ENCODE assay signal across 21 cellular contexts in genomic region chr21:42207426-42207825, GRCh38. TPM values are rescaled to one million over a fixed set of nuclear protein-coding genes. Genes with fewer than 3 reads are reported as not detected.
DNase-seq lines count a peak whose midpoint lies in the region; ATAC-seq, FAIRE-seq and TF ChIP-seq lines count a peak whose summit lies in the region.
"Had no signal": no experiment of that assay in that cellular context is flagged by ENCODE, and none has a peak within 500 bp of the region (broad histone marks: within the 10 kb centered on the region; RNA-seq: fewer than 3 reads in every experiment).

No MANE protein-coding gene starts in this region.

- ATAC-seq in activated CD4-positive, CD25-positive, alpha-beta regulatory T cell treated with anti-CD3 and anti-CD28 coated beads, Interleukin-2, amount 50 U/mL, for 24 hours, result no peak
- ATAC-seq: A549, GM12878 had no signal

- H3K36me3 ChIP-seq in endodermal cell (ENCODE audit: control insufficient read depth, insufficient read depth, low read length) (no peaks in the 10 kb centered on the region), small intestine (ENCODE audit: control insufficient read depth in 2 of 2, insufficient read depth in 2 of 2, low read length in 2 of 2) (no peaks in the 10 kb centered on the region)
- H3K36me3 ChIP-seq: BLaER1 treated with 17β-estradiol and CSF1 and Interleukin-3, amounts not matched to agents 10 nM and 100 nM had no signal

- H3K4me1 Mint-ChIP-seq in endodermal cell, result peaks cover 28% of the 10 kb centered on the region

- H3K27me3 ChIP-seq in endodermal cell (ENCODE audit: control insufficient read depth, insufficient read depth, low read length, poor library complexity, severe bottlenecking) (no peaks in the 10 kb centered on the region), small intestine (ENCODE audit: control insufficient read depth in 2 of 2, insufficient read depth in 2 of 2, low read length in 2 of 2) (no peaks in the 10 kb centered on the region)
- H3K27me3 ChIP-seq: BLaER1 treated with 17β-estradiol and CSF1 and Interleukin-3, amounts not matched to agents 10 nM and 100 nM had no signal

- peaks cover 14% of the 10 kb centered on the region for H3K27me3 Mint-ChIP-seq in endodermal cell (ENCODE audit: insufficient read depth)
- H3K27me3 Mint-ChIP-seq: B cell had no signal

- TF ChIP-seq POLR2A in erythroblast (IDR thresholded peaks at IDR 0.05; ENCODE audit: low read length), result no peak

- no peak overlapping the region for H3K9ac ChIP-seq in endodermal cell (ENCODE audit: extremely low read depth, low read length, poor library complexity, severe bottlenecking)

- FAIRE-seq in small intestine (lab: Jason Lieb, UNC), result no peak
- FAIRE-seq: A549, GM12878, H1 had no signal

- 88% methylated on average over 2 of the region's 2 CpGs; no CpG with 5 or more reads in 1 of the 2 experiments for WGBS in endodermal cell (ENCODE audit: insufficient coverage in 1 of 2, insufficient read length in 1 of 2), 2 experiments
- 28 to 61% (median 49%) methylated on average over 2 of the region's 2 CpGs for WGBS in small intestine, 3 donors

- H3K9me3 ChIP-seq in endodermal cell (ENCODE audit: control insufficient read depth, low read length), result no peaks in the 10 kb centered on the region
- H3K9me3 ChIP-seq in small intestine (ENCODE audit: control insufficient read depth, low read depth), result no peaks in the 10 kb centered on the region
- H3K9me3 ChIP-seq: A549; BLaER1 treated with 17β-estradiol and CSF1 and Interleukin-3, amounts not matched to agents 10 nM and 100 nM had no signal

- H3K4me1 ChIP-seq in endodermal cell (ENCODE audit: control insufficient read depth, insufficient read depth, low read length) (peaks cover 3% of the 10 kb centered on the region), small intestine (ENCODE audit: control insufficient read depth in 2 of 2, insufficient read depth in 1 of 2, low read depth in 1 of 2, low read length in 1 of 2) (peaks cover 0 to 2% of the 10 kb centered on the region in 2 donors)

- no peak for TF ChIP-seq CTCF in endodermal cell (conservative IDR thresholded peaks at IDR 0.05)
- TF ChIP-seq CTCF in GM20000 (IDR thresholded peaks at IDR 0.05; ENCODE audit: extremely low read depth, missing control alignments), result no peak

- H3K27ac ChIP-seq in endodermal cell (ENCODE audit: low read depth, low read length) (no peak overlapping the region), small intestine (ENCODE audit: low read depth in 1 of 2, low read length in 1 of 2) (peak overlapping the region in 1 of 2 donors; percentile 5)
- H3K27ac ChIP-seq: 22Rv1, A549 had no signal

- no peak overlapping the region for H3K4me3 Mint-ChIP-seq in endodermal cell
- H3K4me3 Mint-ChIP-seq: B cell; CD8-positive, alpha-beta memory T cell; H9 had no signal

- peaks cover 21% of the 10 kb centered on the region for H3K9me3 Mint-ChIP-seq in endodermal cell
- H3K9me3 Mint-ChIP-seq: CD8-positive, alpha-beta memory T cell had no signal

- no peak overlapping the region for H3K27ac Mint-ChIP-seq in endodermal cell
- H3K27ac Mint-ChIP-seq: B cell, H9 had no signal

- DNase-seq in activated CD4-positive, CD25-positive, alpha-beta regulatory T cell treated with anti-CD3 and anti-CD28 coated beads, Interleukin-2, amount 50 U/mL, for 72 hours, result peak; percentile 3
- DNase-seq in endodermal cell (peak; percentile 12), small intestine (peak; percentile 69), erythroblast (lab: John Stamatoyannopoulos, UW) (no peak), HUDEP-2 (lab: John Stamatoyannopoulos, UW; ENCODE audit: unreplicated experiment in 76 of 76) (no peak), GM20000 (ENCODE audit: low spot score) (no peak)
- DNase-seq: CD4-positive, CD25-positive, alpha-beta regulatory T cell; CD8-positive, alpha-beta memory T cell; COR-L47; DMS 273 treated with DMSO at 0.1 percent for 48 hours; DMS53; DND-41; EL; H9 had no signal

- H3K36me3 Mint-ChIP-seq in endodermal cell (ENCODE audit: low read depth), result peaks cover 3% of the 10 kb centered on the region
- H3K36me3 Mint-ChIP-seq: CD4-positive, CD25-positive, alpha-beta regulatory T cell; CD8-positive, alpha-beta memory T cell had no signal

- H3K4me3 ChIP-seq in endodermal cell (ENCODE audit: low read length) (no peak overlapping the region), small intestine (ENCODE audit: low read depth in 1 of 2, low read length in 2 of 2) (no peak overlapping the region)
- H3K4me3 ChIP-seq: A549; BLaER1 treated with 17β-estradiol and CSF1 and Interleukin-3, amounts not matched to agents 10 nM and 100 nM; GM12878 had no signal

RNA-seq across cellular contexts. Expression of gene ABCG1, which starts 11.5 kb away (rescaled TPM):
- total RNA-seq in endodermal cell, result 1 to 10 TPM; 1.6 to 5.4 TPM
- 1.5 TPM for polyA plus RNA-seq in endodermal cell (2013, experiment 1 of 2)
- 1.7 TPM for polyA plus RNA-seq in endodermal cell (2013, experiment 2 of 2)
- 10 to 100 TPM; 12.4 to 46.5 (median 30.0) TPM for polyA plus RNA-seq in small intestine

Comparison
In these comparisons a context has a peak if more than half of its experiments do, and no peak if none do; other contexts are left out.
1. DNase-seq: peak in activated CD4-positive, CD25-positive, alpha-beta regulatory T cell treated with anti-CD3 and anti-CD28 coated beads, Interleukin-2, amount 50 U/mL, for 72 hours (single experiment), endodermal cell (single experiment) and small intestine (single experiment); none in erythroblast (0 of 2), HUDEP-2 (0 of 76) and GM20000 (single experiment).